13 cellular contexts compared by ENCODE assay signal in genomic region chr10:88849224-88849623, GRCh38.
DNase-seq lines count a peak whose midpoint lies in the region; ATAC-seq and TF ChIP-seq lines count a peak whose summit lies in the region.
"Had no signal": no experiment of that assay in that cellular context is flagged by ENCODE, and none has a peak within 500 bp of the region (broad histone marks: within the 10 kb centered on the region; RNA-seq: fewer than 3 reads in every experiment).

No MANE protein-coding gene starts in this region.

- TF ChIP-seq CTCF in HEK293 (tag by site-specific recombination; IDR thresholded peaks at IDR 0.05) (no peak), astrocyte of the spinal cord (IDR thresholded peaks at IDR 0.05; ENCODE audit: low read depth, low read length) (no peak)

- peak; percentile 50 for DNase-seq in EH (ENCODE audit: low read depth)
- peak; percentile 32 for DNase-seq in astrocyte of the spinal cord (ENCODE audit: low read depth, low spot score)
- DNase-seq in kidney tubule cell (ENCODE audit: low spot score): peak; percentile 44
- DNase-seq in medulla oblongata (ENCODE audit: extremely low spot score): no peak
- no peak for DNase-seq in HAP-1 (ENCODE audit: low spot score in 2 of 2)
- no peak for DNase-seq in activated CD8-positive, alpha-beta memory T cell treated with anti-CD3 and anti-CD28 coated beads, Interleukin-2, amount 50 U/mL, for 4 hours
- DNase-seq: central memory CD4-positive, alpha-beta T cell; MG63; NCI-H2227 treated with DMSO at 0.1 percent for 48 hours; right cardiac atrium had no signal

- in situ Hi-C loops in astrocyte of the spinal cord (cut with HindIII; ENCODE audit: low sequenced_read_pairs) (no loop called here), HAP-1 (cut with MboI; ENCODE audit: low sequenced_read_pairs) (no loop called here)

- H3K4me3 ChIP-seq in HEK293 (ENCODE audit: low read depth, low read length) (no peak overlapping the region), astrocyte of the spinal cord (ENCODE audit: low read depth, low read length) (no peak overlapping the region), HAP-1 (no peak overlapping the region)
- H3K4me3 ChIP-seq: MG63, thoracic aorta had no signal

- H3K9me3 ChIP-seq in HEK293 (ENCODE audit: control insufficient read depth, insufficient read depth, low read depth, low read length): no peaks in the 10 kb centered on the region
- H3K9me3 ChIP-seq in HAP-1: no peaks in the 10 kb centered on the region
- H3K9me3 ChIP-seq: MG63, thoracic aorta had no signal

- no peaks in the 10 kb centered on the region for H3K36me3 ChIP-seq in HEK293 (ENCODE audit: control insufficient read depth in 2 of 2, insufficient read depth in 1 of 2, low read length in 2 of 2)
- H3K36me3 ChIP-seq in HAP-1 (replicated peaks): no peaks in the 10 kb centered on the region
- H3K36me3 ChIP-seq: MG63, thoracic aorta had no signal

- no peaks in the 10 kb centered on the region for H3K27me3 ChIP-seq in HAP-1 (ENCODE audit: low read depth)
- H3K27me3 ChIP-seq: MG63 had no signal

- CTCF ChIA-PET in HEK293 (lab: Yijun Ruan, JAX): interaction anchor here (1.4 to 2.3 kb wide), 2 partner anchors 14 to 365 kb away, joined by 3 to 14 read pairs; no protein-coding TSS in a partner anchor

- POLR2A ChIA-PET in HEK293 (lab: Yijun Ruan, JAX): no interaction called here

- H3K27ac ChIP-seq in HEK293 (ENCODE audit: extremely low read depth, low read depth, low read length): no peak overlapping the region
- H3K27ac ChIP-seq: thoracic aorta had no signal

- H3K4me1 ChIP-seq in HEK293 (ENCODE audit: control insufficient read depth, insufficient read depth, low read length): 0 out of 2 replicates have a peak, but pooled peaks cover under 1% of the 10 kb centered on the region
- no peaks in the 10 kb centered on the region for H3K4me1 ChIP-seq in HAP-1

- ATAC-seq in GM21367 (IDR thresholded peaks at IDR 0.05; ENCODE audit: unreplicated experiment): no peak

TF ChIP-seq in HEK293, 187 proteins besides CTCF, POLR2A, EP300 and RAD21:
- TF ChIP-seq SCRT2 (tag by site-specific recombination; IDR thresholded peaks at IDR 0.05) (0 out of 2 replicates have a peak, but pooled peaks have one; percentile 5), ZNF24 (tag by site-specific recombination; IDR thresholded peaks at IDR 0.05) (no peak)

Comparison
In these comparisons a context has a peak if more than half of its experiments do, and no peak if none do; other contexts are left out.
1. DNase-seq: peak in EH (single experiment), astrocyte of the spinal cord (single experiment) and kidney tubule cell (single experiment); none in medulla oblongata (single experiment), HAP-1 (0 of 2) and activated CD8-positive, alpha-beta memory T cell treated with anti-CD3 and anti-CD28 coated beads, Interleukin-2, amount 50 U/mL, for 4 hours (single experiment).